In the genomic region with DNA sequence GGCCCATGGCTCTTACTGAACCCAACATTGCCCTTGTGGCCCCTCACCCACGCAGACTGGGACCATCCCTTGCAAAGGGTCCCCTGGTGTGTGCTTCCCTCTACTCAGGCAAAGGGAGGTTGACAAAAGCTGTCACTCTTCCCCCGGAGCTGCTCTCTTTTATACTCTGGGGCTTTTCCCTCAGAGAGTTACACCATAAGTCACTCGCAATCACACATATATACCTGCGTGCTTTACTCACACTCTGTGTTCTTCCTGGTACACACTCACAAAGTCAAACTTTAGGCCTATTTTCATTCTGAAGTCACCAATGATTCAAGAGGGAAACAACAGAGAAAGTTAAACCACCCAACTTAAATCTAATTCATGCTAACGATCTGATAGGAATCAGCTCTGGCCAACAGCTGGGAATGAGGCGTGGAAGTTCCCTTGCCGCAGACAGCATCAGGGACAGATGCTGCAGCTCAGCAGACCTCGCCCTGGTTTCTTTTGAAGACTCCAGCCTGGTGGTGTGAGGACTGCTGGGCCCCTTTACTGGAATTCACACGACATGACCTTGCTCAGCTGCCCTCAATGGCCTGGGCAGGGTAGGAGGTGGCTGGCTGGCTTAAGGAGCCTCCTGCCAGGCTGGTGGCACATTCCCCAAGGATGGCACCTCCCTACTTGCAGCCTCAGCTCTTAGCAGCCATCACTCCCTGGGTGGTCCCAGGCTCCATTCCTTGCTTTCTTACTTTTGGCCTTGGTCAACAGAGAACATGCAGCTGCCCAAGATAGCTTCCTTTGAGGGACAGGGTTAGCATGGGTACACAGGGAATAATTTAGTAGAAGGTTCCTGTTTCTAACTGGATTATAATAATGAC, we compare ENCODE assay signal across 10 cellular contexts. TPM values are rescaled to one million over a fixed set of nuclear protein-coding genes. Genes with fewer than 3 reads are reported as not detected.
DNase-seq lines count a peak whose midpoint lies in the region; ATAC-seq and TF ChIP-seq lines count a peak whose summit lies in the region.
"Had no signal": no experiment of that assay in that cellular context is flagged by ENCODE, and none has a peak within 500 bp of the region (broad histone marks: within the 10 kb centered on the region; RNA-seq: fewer than 3 reads in every experiment).

No MANE protein-coding gene starts in this region.

- no peaks in the 10 kb centered on the region for H3K9me2 ChIP-seq in PC-9 (ENCODE audit: insufficient read depth)

- no peak for ATAC-seq in HG03571 (IDR thresholded peaks at IDR 0.05; ENCODE audit: unreplicated experiment)
- no peak for ATAC-seq in GM21390 (IDR thresholded peaks at IDR 0.05; ENCODE audit: unreplicated experiment)
- ATAC-seq: stimulated activated naive CD8-positive, alpha-beta T cell treated with anti-CD3 and anti-CD28 coated beads, Interleukin-15, amount 100 ng/mL, for 72 hours had no signal

- H3K9ac ChIP-seq in fibroblast of lung (ENCODE audit: insufficient read depth, low read length), result no peak overlapping the region

- no peak for TF ChIP-seq CTCF in CD14-positive monocyte (IDR thresholded peaks at IDR 0.05)
- no peak for TF ChIP-seq CTCF in PC-9 (conservative IDR thresholded peaks at IDR 0.05)
- no peak for TF ChIP-seq CTCF in fibroblast of lung (conservative IDR thresholded peaks at IDR 0.05 in 1 of 2, IDR thresholded peaks at IDR 0.05 in 1 of 2; ENCODE audit: low read depth in 1 of 2, low read length in 2 of 2)
- no peak for TF ChIP-seq CTCF in prostate gland (IDR thresholded peaks at IDR 0.05)
- TF ChIP-seq CTCF in A673 (conservative IDR thresholded peaks at IDR 0.05; ENCODE audit: low read depth, low read length), result no peak

- no peaks in the 10 kb centered on the region for H3K79me2 ChIP-seq in PC-9 (ENCODE audit: low read depth)
- no peaks in the 10 kb centered on the region for H3K79me2 ChIP-seq in fibroblast of lung (ENCODE audit: control insufficient read depth, insufficient read depth, low read length)

- peak overlapping the region in 3 of 7 donors; percentile 47 to 83 (median 50) for H3K27ac Mint-ChIP-seq in CD14-positive monocyte

- H4K20me1 ChIP-seq in PC-9 (ENCODE audit: insufficient read depth) (no peaks in the 10 kb centered on the region), fibroblast of lung (ENCODE audit: control insufficient read depth, extremely low read depth, insufficient read depth, low read length) (no peaks in the 10 kb centered on the region)

- peak overlapping the region; percentile 99 for H3K27ac ChIP-seq in PC-9
- peak overlapping the region; percentile 9 for H3K27ac ChIP-seq in fibroblast of lung (ENCODE audit: insufficient read depth, low read length)
- peak overlapping the region; percentile 37 to 69 for H3K27ac ChIP-seq in prostate gland
- no peak overlapping the region for H3K27ac ChIP-seq in A673 (ENCODE audit: low read depth, low read length, poor library complexity, severe bottlenecking)
- no peak overlapping the region for H3K27ac ChIP-seq in effector memory CD4-positive, alpha-beta T cell (ENCODE audit: insufficient read depth, low read length, poor library complexity, severe bottlenecking)

- H3K4me1 Mint-ChIP-seq in CD14-positive monocyte, result peaks cover 51% of the 10 kb centered on the region

- H3K9me3 ChIP-seq in PC-9 (ENCODE audit: insufficient read depth, low read depth), result no peaks in the 10 kb centered on the region
- H3K9me3 ChIP-seq in fibroblast of lung (ENCODE audit: control insufficient read depth, insufficient read depth, low read depth, low read length), result no peaks in the 10 kb centered on the region
- H3K9me3 ChIP-seq in prostate gland, result no peaks in the 10 kb centered on the region
- no peaks in the 10 kb centered on the region for H3K9me3 ChIP-seq in A673 (ENCODE audit: low read depth, low read length, poor library complexity, severe bottlenecking)
- no peaks in the 10 kb centered on the region for H3K9me3 ChIP-seq in effector memory CD4-positive, alpha-beta T cell (ENCODE audit: control insufficient read depth, low read length)

- POLR2A ChIA-PET in PC-9 (lab: Charles Lee; ENCODE audit: unreplicated experiment), result interaction anchor here (0.6 kb wide), 1 partner anchor 39 kb away, joined by 4 read pairs; no protein-coding TSS in a partner anchor
- POLR2A ChIA-PET in A673 (lab: Charles Lee; ENCODE audit: low non-redundant PET), result no interaction called here

- peaks cover 0 to 3% (median 0%) of the 10 kb centered on the region in 7 donors for H3K9me3 Mint-ChIP-seq in CD14-positive monocyte
- H3K9me3 Mint-ChIP-seq: stimulated activated naive CD8-positive, alpha-beta T cell treated with anti-CD3 and anti-CD28 coated beads, Interleukin-15, amount 100 ng/mL, for 72 hours had no signal

- H2AFZ ChIP-seq in PC-9 (no peak overlapping the region), fibroblast of lung (ENCODE audit: low read length) (no peak overlapping the region)

- BruUV-seq in PC-9 (replicated peaks; lab: Mats Ljungman, UMichigan), result no TSS peak
- no TSS peak for BruUV-seq in A673 (replicated peaks; lab: Mats Ljungman, UMichigan)

- H3K4me3 ChIP-seq in PC-9 (no peak overlapping the region), fibroblast of lung (replicated peaks in 1 of 4; ENCODE audit: control extremely low read depth in 1 of 4, insufficient read depth in 1 of 4, low read depth in 3 of 4, low read length in 4 of 4) (no peak overlapping the region), prostate gland (no peak overlapping the region), A673 (ENCODE audit: low read depth, low read length, poor library complexity, severe bottlenecking) (no peak overlapping the region)
- no peak overlapping the region for H3K4me3 ChIP-seq in effector memory CD4-positive, alpha-beta T cell (ENCODE audit: insufficient read depth, low read depth, low read length, poor library complexity, severe bottlenecking)

- peak overlapping the region; percentile 15 to 38 for H3K4me3 Mint-ChIP-seq in CD14-positive monocyte
- H3K4me3 Mint-ChIP-seq: stimulated activated naive CD8-positive, alpha-beta T cell treated with anti-CD3 and anti-CD28 coated beads, Interleukin-15, amount 100 ng/mL, for 72 hours had no signal

- intact Hi-C loops in CD14-positive monocyte (cut with micrococcal nuclease) (loop anchor here in 1 of 2 donors (5.0 kb wide), 1 partner anchor 40 kb away; no protein-coding TSS in a partner anchor), PC-9 (cut with micrococcal nuclease; ENCODE audit: unreplicated experiment) (loop anchor here (5.0 kb wide), 2 partner anchors 40 to 55 kb away; no protein-coding TSS in a partner anchor), prostate gland (cut with DNase I) (no loop called here), A673 (cut with micrococcal nuclease; ENCODE audit: unreplicated experiment) (no loop called here)

- 72% methylated on average over 9 of the region's 9 CpGs for WGBS in prostate gland

- peaks cover 40% of the 10 kb centered on the region for H3F3A ChIP-seq in PC-9 (ENCODE audit: insufficient read depth, low read depth)

- H3K27me3 Mint-ChIP-seq in CD14-positive monocyte (ENCODE audit: low read depth in 3 of 3), result peaks cover 15 to 33% (median 26%) of the 10 kb centered on the region in 3 donors
- H3K27me3 Mint-ChIP-seq: stimulated activated naive CD8-positive, alpha-beta T cell treated with anti-CD3 and anti-CD28 coated beads, Interleukin-15, amount 100 ng/mL, for 72 hours had no signal

- peaks cover 71 to 74% of the 10 kb centered on the region in 2 donors for H3K36me3 Mint-ChIP-seq in CD14-positive monocyte

- H3K27me3 ChIP-seq in PC-9 (ENCODE audit: insufficient read depth, low read depth) (no peaks in the 10 kb centered on the region), fibroblast of lung (ENCODE audit: control insufficient read depth, insufficient read depth, low read length) (no peaks in the 10 kb centered on the region), prostate gland (replicated peaks; ENCODE audit: insufficient read depth) (no peaks in the 10 kb centered on the region), A673 (replicated peaks; ENCODE audit: insufficient read depth, low read depth, low read length, poor library complexity) (no peaks in the 10 kb centered on the region)
- no peaks in the 10 kb centered on the region for H3K27me3 ChIP-seq in effector memory CD4-positive, alpha-beta T cell (replicated peaks; ENCODE audit: control insufficient read depth, insufficient read depth, low read length, poor library complexity, severe bottlenecking)

- CTCF ChIA-PET in PC-9 (lab: Charles Lee), result interaction anchor here (0.6 kb wide), 1 partner anchor 11 kb away, joined by 3 read pairs; no protein-coding TSS in a partner anchor
- CTCF ChIA-PET in A673 (lab: Charles Lee), result no interaction called here

- no peak for TF ChIP-seq POLR2A in prostate gland (IDR thresholded peaks at IDR 0.05)

- H3K36me3 ChIP-seq in PC-9 (ENCODE audit: low read depth), result no peaks in the 10 kb centered on the region
- H3K36me3 ChIP-seq in fibroblast of lung (ENCODE audit: control insufficient read depth, insufficient read depth, low read length), result peaks cover 4% of the 10 kb centered on the region
- peaks cover 6 to 7% of the 10 kb centered on the region in 2 donors for H3K36me3 ChIP-seq in prostate gland
- H3K36me3 ChIP-seq in A673 (ENCODE audit: insufficient read depth, low read length, poor library complexity, severe bottlenecking), result peaks cover 4% of the 10 kb centered on the region
- H3K36me3 ChIP-seq in effector memory CD4-positive, alpha-beta T cell (ENCODE audit: control insufficient read depth, insufficient read depth, low read length), result peaks cover 51% of the 10 kb centered on the region

- no peak for DNase-seq in CD14-positive monocyte (ENCODE audit: low spot score)
- DNase-seq in PC-9, result peak in 1 of 2 experiments; percentile 21
- DNase-seq in fibroblast of lung (ENCODE audit: low read depth in 2 of 2), result no peak
- DNase-seq in prostate gland (ENCODE audit: low spot score), result no peak
- DNase-seq in A673 (ENCODE audit: low spot score), result no peak
- DNase-seq in effector memory CD4-positive, alpha-beta T cell, result no peak
- DNase-seq: stimulated activated naive CD8-positive, alpha-beta T cell treated with anti-CD3 and anti-CD28 coated beads, Interleukin-15, amount 100 ng/mL, for 72 hours had no signal

- H3K4me1 ChIP-seq in PC-9 (replicated peaks; ENCODE audit: insufficient read depth), result peaks cover 42% of the 10 kb centered on the region
- peaks cover 41% of the 10 kb centered on the region for H3K4me1 ChIP-seq in fibroblast of lung (ENCODE audit: control insufficient read depth, extremely low read depth, insufficient read depth, low read length)
- peaks cover 12% of the 10 kb centered on the region for H3K4me1 ChIP-seq in prostate gland (replicated peaks)
- no peaks in the 10 kb centered on the region for H3K4me1 ChIP-seq in A673 (ENCODE audit: insufficient read depth, low read length, poor library complexity, severe bottlenecking)
- H3K4me1 ChIP-seq in effector memory CD4-positive, alpha-beta T cell (ENCODE audit: control insufficient read depth, insufficient read depth, low read length, poor library complexity, severe bottlenecking), result peaks cover 3% of the 10 kb centered on the region

- H3K4me2 ChIP-seq in PC-9, result peak overlapping the region; percentile 68; the same call in 1 of the 2 replicates
- H3K4me2 ChIP-seq in fibroblast of lung (ENCODE audit: extremely low read depth, insufficient read depth, low read length), result no peak overlapping the region

RNA-seq across cellular contexts. Expression of a gene that starts 27.3 kb away (rescaled TPM):
- polyA plus RNA-seq in CD14-positive monocyte (under 1 TPM; 0.13 to 0.30 TPM), fibroblast of lung (8.2 and 11.3 TPM in 2 replicates)
- total RNA-seq in PC-9 (2021) (0.63 and 1.6 TPM in 2 replicates), fibroblast of lung (29.1 and 30.0 TPM in 2 replicates), prostate gland (10 to 100 TPM; 20.5 to 33.1 TPM), A673 (2021) (0.84 and 1.5 TPM in 2 replicates)
- polyA plus RNA-seq in fibroblast of lung (2012), result 31.7 and 32.0 TPM in 2 replicates
- polyA minus RNA-seq in fibroblast of lung (ENCODE audit: low replicate concordance), result 14.0 and 15.0 TPM in 2 replicates

RNA-seq across cellular contexts. Expression of a gene that starts 40.4 kb away (rescaled TPM):
- polyA plus RNA-seq in CD14-positive monocyte, result 10 to 100 TPM; 69.1 to 94.9 TPM
- total RNA-seq in PC-9 (2021), result 34.4 and 35.4 TPM in 2 replicates
- 40.6 and 41.1 TPM in 2 replicates for total RNA-seq in fibroblast of lung
- 27.9 and 41.8 TPM in 2 replicates for polyA plus RNA-seq in fibroblast of lung
- polyA plus RNA-seq in fibroblast of lung (2012), result 21.1 and 44.6 TPM in 2 replicates
- 17.5 and 21.0 TPM in 2 replicates for polyA minus RNA-seq in fibroblast of lung (ENCODE audit: low replicate concordance)
- total RNA-seq in prostate gland, result 10 to 100 TPM; 52.2 to 57.5 TPM
- total RNA-seq in A673 (2021), result 30.7 and 33.1 TPM in 2 replicates

RNA-seq across cellular contexts. Expression of a gene that starts 52.3 kb away (rescaled TPM):
- polyA plus RNA-seq in CD14-positive monocyte, result 1 to 10 TPM; 7.5 to 9.3 TPM
- total RNA-seq in PC-9 (2021), result 36.7 and 44.9 TPM in 2 replicates
- 21.3 and 23.1 TPM in 2 replicates for total RNA-seq in fibroblast of lung
- 28.5 and 31.3 TPM in 2 replicates for polyA plus RNA-seq in fibroblast of lung
- 33.4 and 34.1 TPM in 2 replicates for polyA plus RNA-seq in fibroblast of lung (2012)
- 194 and 205 TPM in 2 replicates for polyA minus RNA-seq in fibroblast of lung (ENCODE audit: low replicate concordance)
- total RNA-seq in prostate gland, result 10 to 100 TPM; 61.4 to 84.1 TPM
- total RNA-seq in A673 (2021), result 51.1 and 60.8 TPM in 2 replicates

RNA-seq across cellular contexts. Expression of a gene that starts 57.1 kb away (rescaled TPM):
- polyA plus RNA-seq in CD14-positive monocyte (under 1 TPM; 0.11 to 0.29 TPM), fibroblast of lung (0.14 and 0.39 TPM in 2 replicates)
- total RNA-seq in PC-9 (2021) (0.13 and 0.35 TPM in 2 replicates), fibroblast of lung (0.51 and 0.83 TPM in 2 replicates), prostate gland (10 to 100 TPM in 1 of 2 donors, 1 to 10 TPM in 1; 8.3 to 21.5 TPM), A673 (2021) (0.80 and 1.0 TPM in 2 replicates)
- 0.40 and 0.76 TPM in 2 replicates for polyA plus RNA-seq in fibroblast of lung (2012)
- polyA minus RNA-seq in fibroblast of lung (ENCODE audit: low replicate concordance), result 0.20 TPM in 1 of 2 replicates, not detected in the other
- total RNA-seq: mononuclear cell had no signal

Comparison
In these comparisons a context has a peak if more than half of its experiments do, and no peak if none do; other contexts are left out.
1. H3K27ac ChIP-seq: peak in PC-9 (single experiment), fibroblast of lung (single experiment) and prostate gland (2 of 2); none in A673 (single experiment) and effector memory CD4-positive, alpha-beta T cell (single experiment).